8 cellular contexts compared by ENCODE assay signal in the genomic region with DNA sequence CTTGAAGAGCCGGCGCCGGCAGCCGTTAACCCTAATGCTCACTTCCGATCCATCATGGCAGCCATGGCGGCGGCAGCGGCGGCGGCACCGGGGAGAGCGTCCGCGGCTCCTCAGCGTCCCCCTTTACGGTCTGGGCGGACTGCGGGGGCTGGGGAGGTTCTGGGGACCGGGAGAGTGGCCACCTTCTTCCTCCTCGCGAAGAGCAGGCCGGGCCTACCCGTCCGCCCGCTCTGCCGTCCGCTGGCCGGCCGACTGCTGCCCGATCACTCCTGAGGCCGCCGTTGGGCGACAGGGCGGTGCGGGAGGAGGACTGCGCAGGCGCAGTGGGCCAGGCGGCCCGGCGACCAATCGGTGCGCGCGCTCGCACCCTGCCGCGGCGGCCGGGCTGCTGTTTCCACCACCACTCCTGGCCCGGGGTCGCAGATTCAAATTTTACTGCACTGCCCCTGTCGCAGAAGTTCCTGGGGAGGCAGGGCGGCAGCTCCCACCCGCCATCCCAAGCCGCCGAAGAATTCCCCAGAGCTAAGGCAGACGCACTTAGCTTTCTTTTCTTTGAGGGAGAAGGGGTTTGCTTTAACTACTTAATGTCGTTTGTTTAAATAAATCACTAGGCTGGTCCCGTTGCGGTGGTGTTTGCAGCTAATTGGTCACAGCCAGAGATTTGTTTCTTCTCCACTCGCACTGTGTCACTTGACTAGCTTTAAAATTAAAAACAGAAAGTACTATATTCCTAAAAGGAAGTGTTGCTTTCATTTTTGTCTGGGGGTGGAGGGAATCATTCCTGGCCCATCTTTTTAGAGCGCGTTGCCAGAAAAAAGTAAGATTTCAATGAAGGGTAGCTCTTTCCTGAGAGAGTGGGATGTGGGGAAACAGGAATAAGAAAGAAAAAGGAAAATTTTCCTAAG. TPM values are rescaled to one million over a fixed set of nuclear protein-coding genes. Genes with fewer than 3 reads are reported as not detected.
A peak's percentile ranks its signal among the peaks of the same experiment; 100 is the strongest.
DNase-seq lines count a peak whose midpoint lies in the region; ATAC-seq and TF ChIP-seq lines count a peak whose summit lies in the region.

TSS of gene KIF5B (minus strand) at position 290 of the 905 bp plus-strand sequence. CDS start 452 bp downstream, outside the sequence.

- POLR2A ChIA-PET in IMR-90 (lab: Charles Lee; ENCODE audit: unreplicated experiment) = no interaction called here
- POLR2A ChIA-PET in PC-3 (lab: Charles Lee; ENCODE audit: unreplicated experiment) = interaction anchor here (0.6 to 0.7 kb wide), 2 partner anchors 278 to 738 kb away, joined by 3 to 6 read pairs; no protein-coding TSS in a partner anchor

- H3K9ac ChIP-seq in IMR-90 (ENCODE audit: low read depth, low read length) (peak within 1 kb of the TSS; percentile 97), PC-3 (ENCODE audit: low read length) (peak within 1 kb of the TSS; percentile 91), mucosa of rectum (ENCODE audit: low read depth in 1 of 2, low read length in 2 of 2) (peak within 1 kb of the TSS; percentile 93 to 96)

- H2BK20ac ChIP-seq in IMR-90 (ENCODE audit: low read depth, low read length) = peak within 1 kb of the TSS; percentile 17; the same call in 1 of the 2 replicates

- H2BK5ac ChIP-seq in IMR-90 (ENCODE audit: low read depth, low read length, poor library complexity, severe bottlenecking) = peak within 1 kb of the TSS; percentile 88

- H3K4me1 ChIP-seq in IMR-90 (ENCODE audit: control insufficient read depth, insufficient read depth, low read length) = peaks cover 4% of the 10 kb centered on the region; the same call in 1 of the 2 replicates
- peaks cover 15% of the 10 kb centered on the region for H3K4me1 ChIP-seq in PC-3 (ENCODE audit: insufficient read depth, low read length)
- H3K4me1 ChIP-seq in mucosa of rectum (ENCODE audit: control insufficient read depth in 2 of 2, insufficient read depth in 2 of 2, low read length in 2 of 2) = peaks cover 11 to 20% of the 10 kb centered on the region in 2 donors

- H4K20me1 ChIP-seq in IMR-90 (ENCODE audit: insufficient read depth, low read length) (peaks cover 40% of the 10 kb centered on the region), PC-3 (ENCODE audit: low read length) (peaks cover 40% of the 10 kb centered on the region)

- H3K27ac ChIP-seq in IMR-90 (ENCODE audit: insufficient read depth, low read length) (peak within 1 kb of the TSS; percentile 96), PC-3 (ENCODE audit: low read length) (peak within 1 kb of the TSS; percentile 51), mucosa of rectum (ENCODE audit: low read depth in 2 of 2, low read length in 2 of 2) (peak within 1 kb of the TSS; percentile 96 to 98)

- H3K56ac ChIP-seq in IMR-90 (ENCODE audit: extremely low read depth, insufficient read depth, low read length) = peak within 1 kb of the TSS; percentile 90

- no peaks in the 10 kb centered on the region for H3K9me3 ChIP-seq in IMR-90 (ENCODE audit: control insufficient read depth, insufficient read depth, low read length)
- H3K9me3 ChIP-seq in PC-3 (ENCODE audit: low read length) = no peaks in the 10 kb centered on the region
- H3K9me3 ChIP-seq in mucosa of rectum (ENCODE audit: control insufficient read depth in 2 of 2, low read length in 2 of 2) = no peaks in the 10 kb centered on the region

- H2BK120ac ChIP-seq in IMR-90 (ENCODE audit: low read depth, low read length) = peak within 1 kb of the TSS; percentile 71

- in situ Hi-C loops in IMR-90 (cut with MboI; ENCODE audit: low sequenced_read_pairs) = no loop called here

- H4K91ac ChIP-seq in IMR-90 (ENCODE audit: insufficient read depth, low read depth, low read length) = peak within 1 kb of the TSS; percentile 87

- no peaks in the 10 kb centered on the region for H3K9me2 ChIP-seq in PC-3 (replicated peaks; ENCODE audit: low read length)

- CTCF ChIA-PET in IMR-90 (lab: Yijun Ruan, JAX) (no interaction called here), PC-3 (lab: Charles Lee) (no interaction called here)

- TF ChIP-seq CTCF in IMR-90 (conservative IDR thresholded peaks at IDR 0.05; ENCODE audit: low read depth, low read length) (no peak), PC-3 (conservative IDR thresholded peaks at IDR 0.05; ENCODE audit: low read depth, low read length) (no peak), epithelial cell of proximal tubule (conservative IDR thresholded peaks at IDR 0.05; ENCODE audit: low read depth, low read length) (no peak)

- no peak for TF ChIP-seq RAD21 in IMR-90 (IDR thresholded peaks at IDR 0.05; ENCODE audit: low read length)

- peak within 1 kb of the TSS; percentile 97 for H3K14ac ChIP-seq in IMR-90 (replicated peaks; ENCODE audit: low read depth, low read length)

- dilution Hi-C loops in IMR-90 (cut with HindIII; ENCODE audit: low sequenced_read_pairs, unreplicated experiment) = no loop called here

- peak; percentile 87 for ATAC-seq in GM21528 (IDR thresholded peaks at IDR 0.05; ENCODE audit: low FRiP score, unreplicated experiment)
- ATAC-seq in IMR-90 (ENCODE audit: low read depth) = peak; percentile 90
- ATAC-seq in PC-3 = peak; percentile 88

- BruUV-seq in IMR-90 (replicated peaks; lab: Mats Ljungman, UMichigan) (no TSS peak), PC-3 (replicated peaks; lab: Mats Ljungman, UMichigan) (TSS peak; percentile 66)

- H3K4me3 ChIP-seq in IMR-90 (ENCODE audit: insufficient read depth, low read depth, low read length) (peak within 1 kb of the TSS; percentile 93), PC-3 (ENCODE audit: low read length) (peak within 1 kb of the TSS; percentile 94), epithelial cell of proximal tubule (ENCODE audit: low read depth, low read length) (peak within 1 kb of the TSS; percentile 97), mucosa of rectum (ENCODE audit: low read length in 2 of 2) (peak within 1 kb of the TSS; percentile 87 to 95)

- H3K4me2 ChIP-seq in IMR-90 (ENCODE audit: low read depth, low read length) (peak within 1 kb of the TSS; percentile 100), PC-3 (ENCODE audit: low read length) (peak within 1 kb of the TSS; percentile 83)

- H3K27me3 ChIP-seq in IMR-90 (ENCODE audit: control insufficient read depth, insufficient read depth, low read length) (no peaks in the 10 kb centered on the region), PC-3 (ENCODE audit: low read length) (no peaks in the 10 kb centered on the region), mucosa of rectum (ENCODE audit: control insufficient read depth in 2 of 2, insufficient read depth in 2 of 2, low read length in 2 of 2) (no peaks in the 10 kb centered on the region)

- peaks cover 0 to 17% of the 10 kb centered on the region in 2 experiments; a peak in 2 of 4 replicates for H3K79me1 ChIP-seq in IMR-90 (ENCODE audit: low read depth in 1 of 2, low read length in 2 of 2)

- peak within 1 kb of the TSS; percentile 37; the same call in 1 of the 3 replicates for H2BK15ac ChIP-seq in IMR-90 (ENCODE audit: low read depth, low read length)

- H2AFZ ChIP-seq in IMR-90 (replicated peaks; ENCODE audit: low read length, poor library complexity) (peak within 1 kb of the TSS; percentile 93), PC-3 (ENCODE audit: low read length) (peak within 1 kb of the TSS; percentile 100)

- peak within 1 kb of the TSS; percentile 98 for H3K23ac ChIP-seq in IMR-90 (ENCODE audit: low read depth, low read length)

- 3% methylated on average over 31 of the region's 63 CpGs; no CpG with 5 or more reads in 1 of the 2 experiments for WGBS in IMR-90 (ENCODE audit: extremely low coverage in 2 of 2, insufficient read length in 1 of 2), 2 experiments

- H3F3A ChIP-seq in PC-3 (ENCODE audit: low read length, unreplicated experiment) = no peaks in the 10 kb centered on the region

- intact Hi-C loops in IMR-90 (cut with micrococcal nuclease) = loop anchor here (10.0 kb wide), 1 partner anchor 148 kb away; no protein-coding TSS in a partner anchor
- intact Hi-C loops in PC-3 (cut with micrococcal nuclease) = no loop called here

- peak; percentile 98 for TF ChIP-seq POLR2A in IMR-90 (IDR thresholded peaks at IDR 0.05; ENCODE audit: low read depth, low read length)

- peak within 1 kb of the TSS; percentile 95 for H3K4ac ChIP-seq in IMR-90 (ENCODE audit: low read depth, low read length)

- H4K5ac ChIP-seq in IMR-90 (ENCODE audit: low read depth, low read length) = peak within 1 kb of the TSS; percentile 85

- peak within 1 kb of the TSS; percentile 95 for H2AK9ac ChIP-seq in IMR-90 (replicated peaks; ENCODE audit: low read depth, low read length, poor library complexity)

- peak within 1 kb of the TSS; percentile 75 for H3K18ac ChIP-seq in IMR-90 (ENCODE audit: low read depth, low read length)

- H2AK5ac ChIP-seq in IMR-90 (ENCODE audit: low read depth, low read length) = peak within 1 kb of the TSS; percentile 84

- H3K79me2 ChIP-seq in PC-3 (ENCODE audit: low read length) = peaks cover 49% of the 10 kb centered on the region

- H3K9me1 ChIP-seq in IMR-90 (ENCODE audit: insufficient read depth, low read length) = peaks cover 6% of the 10 kb centered on the region; the same call in 1 of the 2 replicates

- peak within 1 kb of the TSS; percentile 90 for H4K8ac ChIP-seq in IMR-90 (ENCODE audit: low read depth in 2 of 2, low read length in 2 of 2)

- peak; percentile 75 for DNase-seq in DMS114 treated with DMSO at 0.1 percent for 48 hours (lab: John Stamatoyannopoulos, UW; ENCODE audit: unreplicated experiment)
- peak; percentile 81 for DNase-seq in IMR-90
- DNase-seq in PC-3 = peak; percentile 80
- peak; percentile 89 for DNase-seq in activated T-cell treated with anti-CD3 and anti-CD28 coated beads, Interleukin-2, amount 50 U/mL, for 1 hour
- DNase-seq in epithelial cell of proximal tubule (ENCODE audit: low read depth) = no peak
- peak; percentile 57 to 69 for DNase-seq in stimulated activated CD8-positive, alpha-beta memory T cell treated with anti-CD3 and anti-CD28 coated beads, Interleukin-4, amount 100 ng/mL, for 4 hours (ENCODE audit: low read depth in 2 of 2, low spot score in 1 of 2)

- no peaks in the 10 kb centered on the region for H3K36me3 ChIP-seq in IMR-90 (ENCODE audit: control insufficient read depth, insufficient read depth, low read length)
- no peaks in the 10 kb centered on the region for H3K36me3 ChIP-seq in PC-3 (ENCODE audit: low read depth, low read length)
- no peaks in the 10 kb centered on the region for H3K36me3 ChIP-seq in mucosa of rectum (ENCODE audit: control insufficient read depth in 2 of 2, insufficient read depth in 2 of 2, low read length in 2 of 2)

TF ChIP-seq in IMR-90, 13 proteins besides CTCF, POLR2A, EP300 and RAD21 (continues in another document):
- TF ChIP-seq USF2 (IDR thresholded peaks at IDR 0.05; ENCODE audit: low read depth, low read length) = peak; percentile 10; the same call in 1 of the 2 replicates

RNA-seq across cellular contexts. Expression of gene KIF5B, which starts in this region (rescaled TPM):
- 68.5 and 130 TPM in 2 replicates for total RNA-seq in IMR-90 (2012; rRNA removed)
- polyA plus RNA-seq in IMR-90 (2012; rRNA removed) = 26.7 and 33.5 TPM in 2 replicates
- 7.4 and 9.2 TPM in 2 replicates for polyA plus RNA-seq in IMR-90 (2012; cell fraction: cytosol; rRNA removed)
- 4.8 and 13.7 TPM in 2 replicates for polyA plus RNA-seq in IMR-90 (2012; cell fraction: nucleus; rRNA removed; ENCODE audit: low replicate concordance)
- 76.7 and 84.4 TPM in 2 replicates for total RNA-seq in PC-3 (2014; rRNA removed)
- 106 and 109 TPM in 2 replicates for total RNA-seq in epithelial cell of proximal tubule
